16 cellular contexts compared by ENCODE assay signal in the genomic region with DNA sequence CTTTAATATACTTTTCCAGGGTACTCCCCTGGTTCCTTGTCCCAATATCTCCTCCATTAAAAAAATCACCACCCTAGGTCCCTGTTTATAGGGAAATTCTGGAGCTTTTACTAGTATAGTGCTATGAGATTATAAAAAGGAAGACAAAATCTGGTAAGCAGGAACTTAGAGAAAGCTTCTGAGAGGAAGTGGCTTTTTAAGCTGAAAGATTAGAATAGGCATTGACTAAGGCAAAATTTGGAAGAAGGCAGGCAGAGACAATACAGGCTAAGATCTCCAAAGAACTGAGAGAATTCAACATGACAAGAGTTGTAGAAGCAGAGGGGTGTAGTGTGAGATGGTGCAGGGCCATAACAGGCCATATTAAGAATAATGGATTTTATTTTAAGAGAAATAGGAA. TPM values are rescaled to one million over a fixed set of nuclear protein-coding genes. Genes with fewer than 3 reads are reported as not detected.
DNase-seq lines count a peak whose midpoint lies in the region; ATAC-seq and TF ChIP-seq lines count a peak whose summit lies in the region.
"Had no signal": no experiment of that assay in that cellular context is flagged by ENCODE, and none has a peak within 500 bp of the region (broad histone marks: within the 10 kb centered on the region; RNA-seq: fewer than 3 reads in every experiment).

No MANE protein-coding gene starts in this region.

- peaks cover 7 to 34% of the 10 kb centered on the region in 2 donors for H3K36me3 Mint-ChIP-seq in activated T-cell treated with anti-CD3 and anti-CD28 coated beads, Interleukin-2, amount 50 U/mL, for 72 hours (ENCODE audit: insufficient read depth in 2 of 2)
- peaks cover 54% of the 10 kb centered on the region for H3K36me3 Mint-ChIP-seq in activated T-helper 2 cell treated with anti-CD3 and anti-CD28 coated beads, Interferon-gamma antibody, Interleukin-2, Interleukin-4, amounts not matched to agents 10 μg/mL and 5 μg/mL and 100 μg/mL, durations not matched to agents 14 hours and 24 hours and 36 hours (ENCODE audit: low read depth)

- no peak for TF ChIP-seq POLR2A in spleen (IDR thresholded peaks at IDR 0.05)

- peak overlapping the region in 6 of 8 donors; percentile 8 to 58 (median 28) for H3K27ac ChIP-seq in spleen

- intact Hi-C loops in activated T-helper 2 cell treated with anti-CD3 and anti-CD28 coated beads, Interferon-gamma antibody, Interleukin-2, Interleukin-4, amounts not matched to agents 10 μg/mL and 5 μg/mL and 100 μg/mL, durations not matched to agents 14 hours and 24 hours and 36 hours (cut with micrococcal nuclease), result no loop called here
- intact Hi-C loops in spleen (cut with DNase I; ENCODE audit: low total_unique reads), result no loop called here

- H3K27me3 Mint-ChIP-seq in activated T-cell treated with anti-CD3 and anti-CD28 coated beads, Interleukin-2, amount 50 U/mL, for 72 hours (ENCODE audit: low read depth), result no peaks in the 10 kb centered on the region
- H3K27me3 Mint-ChIP-seq in activated T-helper 2 cell treated with anti-CD3 and anti-CD28 coated beads, Interferon-gamma antibody, Interleukin-2, Interleukin-4, amounts not matched to agents 10 μg/mL and 5 μg/mL and 100 μg/mL, durations not matched to agents 14 hours and 24 hours and 36 hours (ENCODE audit: low read depth), result no peaks in the 10 kb centered on the region
- H3K27me3 Mint-ChIP-seq: stimulated activated naive CD8-positive, alpha-beta T cell treated with anti-CD3 and anti-CD28 coated beads, Interleukin-15, amount 100 ng/mL, for 72 hours had no signal

- H3K36me3 ChIP-seq in spleen, result peaks cover 0 to 38% (median 0%) of the 10 kb centered on the region in 6 donors

- no peaks in the 10 kb centered on the region for H3K9me3 ChIP-seq in spleen

- no peak for ATAC-seq in activated T-cell treated with anti-CD3 and anti-CD28 coated beads, Interleukin-2, amount 50 U/mL, for 72 hours (replicated peaks in 1 of 2)
- no peak for ATAC-seq in HG03460 (IDR thresholded peaks at IDR 0.05; ENCODE audit: unreplicated experiment)
- ATAC-seq: GM12878; stimulated activated naive CD8-positive, alpha-beta T cell treated with anti-CD3 and anti-CD28 coated beads, Interleukin-15, amount 100 ng/mL, for 72 hours had no signal

- no peak overlapping the region for H3K4me3 ChIP-seq in spleen
- H3K4me3 ChIP-seq: GM12878, lung had no signal

- no peak overlapping the region for H3K4me3 Mint-ChIP-seq in activated T-cell treated with anti-CD3 and anti-CD28 coated beads, Interleukin-2, amount 50 U/mL, for 72 hours
- no peak overlapping the region for H3K4me3 Mint-ChIP-seq in activated T-helper 2 cell treated with anti-CD3 and anti-CD28 coated beads, Interferon-gamma antibody, Interleukin-2, Interleukin-4, amounts not matched to agents 10 μg/mL and 5 μg/mL and 100 μg/mL, durations not matched to agents 14 hours and 24 hours and 36 hours (ENCODE audit: low read depth)
- H3K4me3 Mint-ChIP-seq: stimulated activated naive CD8-positive, alpha-beta T cell treated with anti-CD3 and anti-CD28 coated beads, Interleukin-15, amount 100 ng/mL, for 72 hours had no signal

- H3K27ac Mint-ChIP-seq in activated T-cell treated with anti-CD3 and anti-CD28 coated beads, Interleukin-2, amount 50 U/mL, for 72 hours, result peak overlapping the region; percentile 83
- peak overlapping the region; percentile 38 for H3K27ac Mint-ChIP-seq in activated T-helper 2 cell treated with anti-CD3 and anti-CD28 coated beads, Interferon-gamma antibody, Interleukin-2, Interleukin-4, amounts not matched to agents 10 μg/mL and 5 μg/mL and 100 μg/mL, durations not matched to agents 14 hours and 24 hours and 36 hours

- H3K4me1 ChIP-seq in spleen, result peaks cover 11 to 35% (median 16%) of the 10 kb centered on the region in 6 donors

- H3K4me1 Mint-ChIP-seq in activated T-cell treated with anti-CD3 and anti-CD28 coated beads, Interleukin-2, amount 50 U/mL, for 72 hours (ENCODE audit: low read depth), result peaks cover 24% of the 10 kb centered on the region
- H3K4me1 Mint-ChIP-seq in activated T-helper 2 cell treated with anti-CD3 and anti-CD28 coated beads, Interferon-gamma antibody, Interleukin-2, Interleukin-4, amounts not matched to agents 10 μg/mL and 5 μg/mL and 100 μg/mL, durations not matched to agents 14 hours and 24 hours and 36 hours (ENCODE audit: low read depth), result peaks cover 17% of the 10 kb centered on the region

- no peaks in the 10 kb centered on the region for H3K9me3 Mint-ChIP-seq in activated T-cell treated with anti-CD3 and anti-CD28 coated beads, Interleukin-2, amount 50 U/mL, for 72 hours
- H3K9me3 Mint-ChIP-seq in activated T-helper 2 cell treated with anti-CD3 and anti-CD28 coated beads, Interferon-gamma antibody, Interleukin-2, Interleukin-4, amounts not matched to agents 10 μg/mL and 5 μg/mL and 100 μg/mL, durations not matched to agents 14 hours and 24 hours and 36 hours, result no peaks in the 10 kb centered on the region
- H3K9me3 Mint-ChIP-seq: stimulated activated naive CD8-positive, alpha-beta T cell treated with anti-CD3 and anti-CD28 coated beads, Interleukin-15, amount 100 ng/mL, for 72 hours had no signal

- no peak for TF ChIP-seq CTCF in spleen (IDR thresholded peaks at IDR 0.05 in 8 of 11, conservative IDR thresholded peaks at IDR 0.05 in 3 of 11)

- H3K27me3 ChIP-seq in spleen (replicated peaks in 1 of 7), result no peaks in the 10 kb centered on the region

- no peak for DNase-seq in activated T-cell treated with anti-CD3 and anti-CD28 coated beads, Interleukin-2, amount 50 U/mL, for 72 hours
- no peak for DNase-seq in activated T-cell treated with anti-CD3 and anti-CD28 coated beads for 4 hours
- peak; percentile 22 to 60 for DNase-seq in Kasumi-1 (lab: John Stamatoyannopoulos, UW)
- DNase-seq in activated T-helper 2 cell treated with anti-CD3 and anti-CD28 coated beads, Interferon-gamma antibody, Interleukin-2, Interleukin-4, amounts not matched to agents 10 μg/mL and 5 μg/mL and 100 μg/mL, durations not matched to agents 14 hours and 24 hours and 36 hours (ENCODE audit: low spot score), result no peak
- DNase-seq in spleen, result no peak
- no peak for DNase-seq in stimulated activated CD4-positive, alpha-beta T cell treated with anti-CD3 and anti-CD28 coated beads, Interleukin-1b, Interleukin-23, amount 100 ng/mL, for 48 hours
- DNase-seq in cerebellar nuclear complex (lab: John Stamatoyannopoulos, UW), result no peak
- DNase-seq: activated CD4-positive, alpha-beta T cell treated with anti-CD3 and anti-CD28 coated beads, Interleukin-2, amount 50 U/mL, for 1 hour; erythroblast; NCI-H1694 treated with DMSO at 0.1 percent for 48 hours; NK-92 treated with Interleukin-12 subunit alpha and Interleukin-12 subunit beta, amount 100 ng/mL, for 24 hours; Right ventricle myocardium superior; stimulated activated naive CD8-positive, alpha-beta T cell treated with anti-CD3 and anti-CD28 coated beads, Interleukin-15, amount 100 ng/mL, for 72 hours had no signal

RNA-seq across cellular contexts. Expression of a gene that starts 25.8 kb away (rescaled TPM):
- total RNA-seq in activated T-cell treated with anti-CD3 and anti-CD28 coated beads, Interleukin-2, amount 50 U/mL, for 72 hours, result 10 to 100 TPM; 27.8 to 31.5 TPM
- total RNA-seq in activated T-helper 2 cell treated with anti-CD3 and anti-CD28 coated beads, Interferon-gamma antibody, Interleukin-2, Interleukin-4, amounts not matched to agents 10 μg/mL and 5 μg/mL and 100 μg/mL, durations not matched to agents 14 hours and 24 hours and 36 hours, result 19.2 and 20.8 TPM in 2 replicates
- total RNA-seq in spleen, result 1 to 10 TPM; 1.9 to 5.7 (median 3.2) TPM
- polyA plus RNA-seq in spleen, result 1 to 10 TPM; 2.0 to 2.8 (median 2.1) TPM

Comparison
In these comparisons a context has a peak if more than half of its experiments do, and no peak if none do; other contexts are left out.
1. DNase-seq: peak in Kasumi-1 (2 of 2); none in activated T-cell treated with anti-CD3 and anti-CD28 coated beads, Interleukin-2, amount 50 U/mL, for 72 hours (0 of 2), activated T-cell treated with anti-CD3 and anti-CD28 coated beads for 4 hours (single experiment), activated T-helper 2 cell treated with anti-CD3 and anti-CD28 coated beads, Interferon-gamma antibody, Interleukin-2, Interleukin-4, amounts not matched to agents 10 μg/mL and 5 μg/mL and 100 μg/mL, durations not matched to agents 14 hours and 24 hours and 36 hours (single experiment), spleen (single experiment), stimulated activated CD4-positive, alpha-beta T cell treated with anti-CD3 and anti-CD28 coated beads, Interleukin-1b, Interleukin-23, amount 100 ng/mL, for 48 hours (single experiment) and cerebellar nuclear complex (0 of 2).